ENCODE assay signal across 8 cellular contexts in the genomic region with DNA sequence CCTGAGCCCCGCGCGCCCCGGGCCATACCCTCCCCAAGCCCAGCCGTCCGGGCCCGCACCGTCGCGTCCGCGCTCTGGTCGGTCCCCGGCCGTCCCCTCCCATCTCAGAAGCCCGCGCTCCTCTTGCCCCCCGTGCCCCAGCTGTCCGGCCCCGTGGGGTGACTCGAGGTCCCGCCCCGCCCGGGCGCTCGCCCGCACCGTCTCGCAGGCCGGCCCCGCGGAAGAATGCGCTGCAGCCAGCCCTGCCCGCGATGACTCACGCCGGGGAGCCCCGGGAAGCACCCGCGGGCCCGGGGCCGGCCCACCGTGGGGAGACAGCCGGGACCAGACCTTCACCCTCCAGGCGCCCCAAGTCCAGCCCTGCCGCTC. TPM values are rescaled to one million over a fixed set of nuclear protein-coding genes. Genes with fewer than 3 reads are reported as not detected.
DNase-seq lines count a peak whose midpoint lies in the region; ATAC-seq and TF ChIP-seq lines count a peak whose summit lies in the region.

No MANE protein-coding gene starts in this region.

- H3K27ac ChIP-seq in ascending aorta (peak overlapping the region; percentile 76 to 82), iPS-20b (ENCODE audit: low read length) (no peak overlapping the region)

- no peaks in the 10 kb centered on the region for H3K36me3 ChIP-seq in ascending aorta
- H3K36me3 ChIP-seq in iPS-20b (ENCODE audit: insufficient read depth, low read depth, low read length) = no peaks in the 10 kb centered on the region

- H3K9me3 Mint-ChIP-seq in Calu3 (ENCODE audit: low read depth, unreplicated experiment) = no peaks in the 10 kb centered on the region
- peaks cover 2% of the 10 kb centered on the region for H3K9me3 Mint-ChIP-seq in glutamatergic neuron (ENCODE audit: unreplicated experiment)

- H3K4me1 ChIP-seq in ascending aorta (peaks cover 6 to 30% of the 10 kb centered on the region in 2 donors), iPS-20b (ENCODE audit: insufficient read depth, low read length) (0 out of 2 replicates have a peak, but pooled peaks cover 4% of the 10 kb centered on the region)

- CTCF ChIA-PET in Calu3 (lab: Charles Lee) = interaction anchor here (0.6 to 2.9 kb wide), 10 partner anchors 17 to 398 kb away, joined by 3 to 40 read pairs (median 8); partner anchors contain the start of gene NAP1L4

- H3K9ac ChIP-seq in iPS-20b (ENCODE audit: low read depth, low read length) = no peak overlapping the region

- H3K27ac Mint-ChIP-seq in Calu3 (ENCODE audit: unreplicated experiment) (peak overlapping the region; percentile 98), glutamatergic neuron (ENCODE audit: unreplicated experiment) (no peak overlapping the region)

- intact Hi-C loops in Calu3 (cut with micrococcal nuclease; ENCODE audit: unreplicated experiment) (no loop called here), ascending aorta (cut with DNase I) (loop anchor here (2.0 kb wide), 2 partner anchors 15 to 27 kb away; a partner anchor contains a TSS)

- H3K9me3 ChIP-seq in ascending aorta (no peaks in the 10 kb centered on the region), iPS-20b (ENCODE audit: insufficient read depth, low read depth, low read length) (no peaks in the 10 kb centered on the region)

- DNase-seq in Calu3 = peak; percentile 90
- peak; percentile 60 for DNase-seq in NCI-H69 (lab: John Stamatoyannopoulos, UW)
- peak in 1 of 2 donors; percentile 88 for DNase-seq in ascending aorta (ENCODE audit: low spot score in 2 of 2)
- DNase-seq in stimulated activated CD8-positive, alpha-beta memory T cell treated with anti-CD3 and anti-CD28 coated beads, Interleukin-4, amount 100 ng/mL, for 48 hours = peak; percentile 67
- DNase-seq in glutamatergic neuron = no peak
- no peak for DNase-seq in SIG-M5 treated with dmso at 0.1 percent for 504 hours (lab: John Stamatoyannopoulos, UW; ENCODE audit: unreplicated experiment)

- no TSS peak for BruUV-seq in Calu3 (replicated peaks; lab: Mats Ljungman, UMichigan)

- H3K4me3 ChIP-seq in ascending aorta = peak overlapping the region; percentile 75 to 90
- peak overlapping the region; percentile 61; the same call in 1 of the 2 replicates for H3K4me3 ChIP-seq in iPS-20b (ENCODE audit: low read length)

- peaks cover 30% of the 10 kb centered on the region for H3K4me1 Mint-ChIP-seq in Calu3 (ENCODE audit: low read depth, unreplicated experiment)
- peaks cover 3% of the 10 kb centered on the region for H3K4me1 Mint-ChIP-seq in glutamatergic neuron (ENCODE audit: low read depth, unreplicated experiment)

- H3K36me3 Mint-ChIP-seq in Calu3 (ENCODE audit: insufficient read depth, unreplicated experiment) = peaks cover 74% of the 10 kb centered on the region
- no peaks in the 10 kb centered on the region for H3K36me3 Mint-ChIP-seq in glutamatergic neuron (ENCODE audit: unreplicated experiment)

- H3K4me3 Mint-ChIP-seq in Calu3 (ENCODE audit: low read depth, unreplicated experiment) (peak overlapping the region; percentile 94), glutamatergic neuron (ENCODE audit: unreplicated experiment) (no peak overlapping the region)

- H3K27me3 Mint-ChIP-seq in Calu3 (ENCODE audit: unreplicated experiment) (no peaks in the 10 kb centered on the region), glutamatergic neuron (ENCODE audit: unreplicated experiment) (peaks cover 11% of the 10 kb centered on the region)

- TF ChIP-seq CTCF in Calu3 (IDR thresholded peaks at IDR 0.05; ENCODE audit: unreplicated experiment) = no peak
- no peak for TF ChIP-seq CTCF in ascending aorta (IDR thresholded peaks at IDR 0.05)
- TF ChIP-seq CTCF in glutamatergic neuron (IDR thresholded peaks at IDR 0.05; ENCODE audit: partially characterized antibody, unreplicated experiment) = no peak

- ATAC-seq in HG02798 (IDR thresholded peaks at IDR 0.05; ENCODE audit: poor library complexity, unreplicated experiment) = no peak

- H3K27me3 ChIP-seq in ascending aorta = no peaks in the 10 kb centered on the region
- peaks cover 57% of the 10 kb centered on the region for H3K27me3 ChIP-seq in iPS-20b (ENCODE audit: insufficient read depth, low read length)

RNA-seq across cellular contexts. Expression of gene PHLDA2, which starts 0.3 kb away (rescaled TPM):
- total RNA-seq in Calu3 (2022) = 111 and 142 TPM in 2 replicates
- not detected for total RNA-seq in ascending aorta
- 1.2 TPM for total RNA-seq in glutamatergic neuron (ENCODE audit: unreplicated experiment)

RNA-seq across cellular contexts. Expression of gene CDKN1C, which starts 43.9 kb away (rescaled TPM):
- 2.2 and 2.4 TPM in 2 replicates for total RNA-seq in Calu3 (2022)
- 18.1 TPM for total RNA-seq in ascending aorta
- total RNA-seq in glutamatergic neuron (ENCODE audit: unreplicated experiment) = 391 TPM

Comparison
In these comparisons a context has a peak if more than half of its experiments do, and no peak if none do; other contexts are left out.
1. DNase-seq: peak in Calu3 (single experiment), NCI-H69 (single experiment) and stimulated activated CD8-positive, alpha-beta memory T cell treated with anti-CD3 and anti-CD28 coated beads, Interleukin-4, amount 100 ng/mL, for 48 hours (single experiment); none in glutamatergic neuron (single experiment) and SIG-M5 treated with dmso at 0.1 percent for 504 hours (single experiment).
2. RNA of gene PHLDA2, which starts 0.3 kb away (total RNA-seq): 111 to 142 TPM in Calu3; 1.2 TPM in glutamatergic neuron (single experiment) and not detected in ascending aorta (single experiment); every median in the first group is over 10 times any median in the second.
3. RNA of gene CDKN1C, which starts 43.9 kb away (total RNA-seq): 391 TPM in glutamatergic neuron (single experiment); 18.1 TPM in ascending aorta (single experiment) and 2.2 to 2.4 TPM in Calu3; every median in the first group is over 10 times any median in the second.